Comparison of ENCODE assay signal across 21 cellular contexts in the genomic region with DNA sequence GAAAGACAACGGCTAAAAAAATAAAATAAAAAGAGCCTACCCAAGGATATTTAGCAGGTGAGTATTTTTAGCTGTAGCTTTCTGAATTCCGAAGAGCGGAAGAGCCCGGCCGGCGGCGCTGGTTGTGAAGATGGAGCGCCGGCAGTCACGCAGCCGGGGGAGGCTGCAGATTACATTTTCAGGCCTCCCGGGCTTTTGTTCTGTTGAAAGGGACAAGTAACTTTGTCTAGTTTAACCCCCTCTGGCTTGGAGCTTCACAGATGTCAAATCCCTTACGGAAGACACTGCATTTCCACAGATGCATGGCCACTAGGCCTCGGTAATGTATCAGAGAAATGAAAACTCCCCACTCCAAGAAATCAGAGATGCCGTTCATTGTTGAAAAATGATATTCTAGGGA.
DNase-seq lines count a peak whose midpoint lies in the region; ATAC-seq and TF ChIP-seq lines count a peak whose summit lies in the region.
"Had no signal": no experiment of that assay in that cellular context is flagged by ENCODE, and none has a peak within 500 bp of the region (broad histone marks: within the 10 kb centered on the region; RNA-seq: fewer than 3 reads in every experiment).

No MANE protein-coding gene starts in this region.

- no peak overlapping the region for H4K8ac ChIP-seq in trophoblast cell (ENCODE audit: low read depth, low read length)

- peaks cover 3 to 8% of the 10 kb centered on the region in 2 experiments for H3K4me1 ChIP-seq in trophoblast cell (ENCODE audit: control insufficient read depth in 1 of 2, insufficient read depth in 2 of 2, low read length in 2 of 2)
- H3K4me1 ChIP-seq in psoas muscle, result no peaks in the 10 kb centered on the region
- H3K4me1 ChIP-seq: BLaER1, Caco-2, HAP-1 had no signal

- POLR2A ChIA-PET in activated CD4-positive, alpha-beta T cell treated with anti-CD3 and anti-CD28 coated beads for 36 hours (lab: Charles Lee), result interaction anchor here (0.6 kb wide), 1 partner anchor 54 kb away, joined by 4 read pairs; no protein-coding TSS in a partner anchor

- peak overlapping the region; percentile 4 for H4K91ac ChIP-seq in trophoblast cell (ENCODE audit: low read depth, low read length)

- no peak overlapping the region for H3K27ac ChIP-seq in trophoblast cell (ENCODE audit: low read depth, low read length)
- no peak overlapping the region for H3K27ac ChIP-seq in psoas muscle
- H3K27ac ChIP-seq: 22Rv1, BLaER1, C4-2B had no signal

- intact Hi-C loops in activated CD4-positive, alpha-beta T cell treated with anti-CD3 and anti-CD28 coated beads, Interleukin-2, amount 10 ng/mL, durations not matched to agents 24 days and 14 days (cut with micrococcal nuclease), result no loop called here
- intact Hi-C loops in activated CD4-positive, alpha-beta T cell treated with anti-CD3 and anti-CD28 coated beads for 36 hours (cut with DNase I, micrococcal nuclease), result no loop called here
- intact Hi-C loops in psoas muscle (cut with DNase I), result loop anchor here in 1 of 2 donors (10.0 kb wide), 1 partner anchor 401 kb away; no protein-coding TSS in a partner anchor

- no peak overlapping the region for H4K12ac ChIP-seq in trophoblast cell (ENCODE audit: low read depth, low read length)

- H2AK5ac ChIP-seq in trophoblast cell (ENCODE audit: low read length), result no peak overlapping the region

- no peak overlapping the region for H3K14ac ChIP-seq in trophoblast cell (ENCODE audit: low read length)

- H2BK5ac ChIP-seq in trophoblast cell (ENCODE audit: low read depth, low read length, poor library complexity), result no peak overlapping the region

- DNase-seq in activated CD4-positive, alpha-beta T cell treated with anti-CD3 and anti-CD28 coated beads, Interleukin-2, amount 10 ng/mL, durations not matched to agents 24 days and 14 days, result peak; percentile 23
- no peak for DNase-seq in activated CD4-positive, alpha-beta T cell treated with anti-CD3 and anti-CD28 coated beads for 36 hours
- DNase-seq in left kidney (ENCODE audit: low read depth, low spot score) (peak; percentile 19), trophoblast cell (no peak), psoas muscle (no peak)
- DNase-seq: Caco-2; CD4-positive, CD25-positive, alpha-beta regulatory T cell; CD8-positive, alpha-beta T cell; DMS 273 treated with DMSO at 0.1 percent for 48 hours; DMS79; EL; GDM1; GOT3; HFFc6 had no signal

- no peak for TF ChIP-seq CTCF in psoas muscle (IDR thresholded peaks at IDR 0.05)

- no peaks in the 10 kb centered on the region for H3K9me3 Mint-ChIP-seq in activated CD4-positive, alpha-beta T cell treated with anti-CD3 and anti-CD28 coated beads, Interleukin-2, amount 10 ng/mL, durations not matched to agents 24 days and 14 days
- H3K9me3 Mint-ChIP-seq in activated CD4-positive, alpha-beta T cell treated with anti-CD3 and anti-CD28 coated beads for 36 hours (ENCODE audit: low read depth), result no peaks in the 10 kb centered on the region
- H3K9me3 Mint-ChIP-seq: CD8-positive, alpha-beta T cell had no signal

- H3K27me3 Mint-ChIP-seq in activated CD4-positive, alpha-beta T cell treated with anti-CD3 and anti-CD28 coated beads, Interleukin-2, amount 10 ng/mL, durations not matched to agents 24 days and 14 days, result no peaks in the 10 kb centered on the region
- H3K27me3 Mint-ChIP-seq in activated CD4-positive, alpha-beta T cell treated with anti-CD3 and anti-CD28 coated beads for 36 hours, result peaks cover 1% of the 10 kb centered on the region
- H3K27me3 Mint-ChIP-seq: B cell; CD4-positive, CD25-positive, alpha-beta regulatory T cell had no signal

- H3K4me3 ChIP-seq in trophoblast cell (ENCODE audit: low read depth, low read length) (no peak overlapping the region), psoas muscle (no peak overlapping the region)
- H3K4me3 ChIP-seq: BLaER1, GM12878, HAP-1 had no signal

- no peak overlapping the region for H3K27ac Mint-ChIP-seq in activated CD4-positive, alpha-beta T cell treated with anti-CD3 and anti-CD28 coated beads, Interleukin-2, amount 10 ng/mL, durations not matched to agents 24 days and 14 days
- no peak overlapping the region for H3K27ac Mint-ChIP-seq in activated CD4-positive, alpha-beta T cell treated with anti-CD3 and anti-CD28 coated beads for 36 hours
- H3K27ac Mint-ChIP-seq: B cell; CD4-positive, CD25-positive, alpha-beta regulatory T cell; CD8-positive, alpha-beta T cell; HFFc6 had no signal

- H2BK120ac ChIP-seq in trophoblast cell (ENCODE audit: insufficient read depth, low read length, poor library complexity), result no peak overlapping the region

- H3K4me2 ChIP-seq in trophoblast cell (ENCODE audit: low read length), result no peak overlapping the region

- H2BK12ac ChIP-seq in trophoblast cell (ENCODE audit: low read length), result no peak overlapping the region

- no CpG with 5 or more reads among the region's 15 CpGs for WGBS in trophoblast cell (ENCODE audit: extremely low coverage, insufficient coverage, insufficient read length)
- WGBS in psoas muscle, 3 donors, result 82% methylated on average over 15 of the region's 15 CpGs

- H2AFZ ChIP-seq in trophoblast cell (ENCODE audit: insufficient read depth, low read length, poor library complexity), result no peak overlapping the region

- no peak overlapping the region for H3K4me3 Mint-ChIP-seq in activated CD4-positive, alpha-beta T cell treated with anti-CD3 and anti-CD28 coated beads, Interleukin-2, amount 10 ng/mL, durations not matched to agents 24 days and 14 days
- no peak overlapping the region for H3K4me3 Mint-ChIP-seq in activated CD4-positive, alpha-beta T cell treated with anti-CD3 and anti-CD28 coated beads for 36 hours
- H3K4me3 Mint-ChIP-seq: B cell; CD4-positive, CD25-positive, alpha-beta regulatory T cell; CD8-positive, alpha-beta T cell; HFFc6 had no signal

- H3K36me3 ChIP-seq in trophoblast cell (ENCODE audit: control insufficient read depth in 1 of 2, insufficient read depth in 2 of 2, low read length in 2 of 2) (no peaks in the 10 kb centered on the region), psoas muscle (ENCODE audit: insufficient read depth in 1 of 2, low read depth in 1 of 2) (no peaks in the 10 kb centered on the region)
- H3K36me3 ChIP-seq: BLaER1, HAP-1 had no signal

- H3K4me1 Mint-ChIP-seq in activated CD4-positive, alpha-beta T cell treated with anti-CD3 and anti-CD28 coated beads, Interleukin-2, amount 10 ng/mL, durations not matched to agents 24 days and 14 days, result no peaks in the 10 kb centered on the region
- H3K4me1 Mint-ChIP-seq in activated CD4-positive, alpha-beta T cell treated with anti-CD3 and anti-CD28 coated beads for 36 hours, result no peaks in the 10 kb centered on the region
- H3K4me1 Mint-ChIP-seq: B cell; CD4-positive, CD25-positive, alpha-beta regulatory T cell had no signal

- ATAC-seq in activated CD4-positive, alpha-beta T cell treated with anti-CD3 and anti-CD28 coated beads for 36 hours, result no peak
- no peak for ATAC-seq in HG02852 (IDR thresholded peaks at IDR 0.05; ENCODE audit: unreplicated experiment)
- no peak for ATAC-seq in psoas muscle
- ATAC-seq: CD8-positive, alpha-beta T cell; GM12878 had no signal

- CTCF ChIA-PET in activated CD4-positive, alpha-beta T cell treated with anti-CD3 and anti-CD28 coated beads for 36 hours (lab: Charles Lee), result no interaction called here

- H3K9ac ChIP-seq in trophoblast cell (ENCODE audit: low read length), result no peak overlapping the region
- H3K9ac ChIP-seq: BLaER1 had no signal

- H3K27me3 ChIP-seq in trophoblast cell (ENCODE audit: insufficient read depth, low read length) (no peaks in the 10 kb centered on the region), psoas muscle (ENCODE audit: insufficient read depth in 3 of 3, low read length in 2 of 3) (peaks cover 0 to 3% (median 0%) of the 10 kb centered on the region in 3 donors)
- H3K27me3 ChIP-seq: BLaER1 had no signal

- H3K9me3 ChIP-seq in trophoblast cell (ENCODE audit: insufficient read depth, low read depth, low read length) (no peaks in the 10 kb centered on the region), psoas muscle (no peaks in the 10 kb centered on the region)
- H3K9me3 ChIP-seq: BLaER1, Caco-2, HAP-1 had no signal

- H3K36me3 Mint-ChIP-seq in activated CD4-positive, alpha-beta T cell treated with anti-CD3 and anti-CD28 coated beads, Interleukin-2, amount 10 ng/mL, durations not matched to agents 24 days and 14 days (ENCODE audit: low read depth), result no peaks in the 10 kb centered on the region
- H3K36me3 Mint-ChIP-seq in activated CD4-positive, alpha-beta T cell treated with anti-CD3 and anti-CD28 coated beads for 36 hours (ENCODE audit: low read depth), result no peaks in the 10 kb centered on the region
- H3K36me3 Mint-ChIP-seq: CD4-positive, CD25-positive, alpha-beta regulatory T cell; CD8-positive, alpha-beta T cell had no signal

- no peak overlapping the region for H3K4ac ChIP-seq in trophoblast cell (ENCODE audit: low read depth, low read length)

- H3K79me2 ChIP-seq in trophoblast cell (ENCODE audit: control insufficient read depth, insufficient read depth, low read length, poor library complexity), result no peaks in the 10 kb centered on the region

- H3K79me1 ChIP-seq in trophoblast cell (ENCODE audit: low read length), result peaks cover 9% of the 10 kb centered on the region

- H3K18ac ChIP-seq in trophoblast cell (ENCODE audit: low read length), result no peak overlapping the region

- H3K23ac ChIP-seq in trophoblast cell (ENCODE audit: low read length), result no peak overlapping the region

Comparison
In these comparisons a context has a peak if more than half of its experiments do, and no peak if none do; other contexts are left out.
1. DNase-seq: peak in activated CD4-positive, alpha-beta T cell treated with anti-CD3 and anti-CD28 coated beads, Interleukin-2, amount 10 ng/mL, durations not matched to agents 24 days and 14 days (single experiment) and left kidney (single experiment); none in activated CD4-positive, alpha-beta T cell treated with anti-CD3 and anti-CD28 coated beads for 36 hours (single experiment), trophoblast cell (0 of 2) and psoas muscle (0 of 2).